Comparison of ENCODE assay signal across 22 cellular contexts in genomic region chr7:24956021-24956420, GRCh38. TPM values are rescaled to one million over a fixed set of nuclear protein-coding genes. Genes with fewer than 3 reads are reported as not detected.
DNase-seq lines count a peak whose midpoint lies in the region; ATAC-seq, FAIRE-seq and TF ChIP-seq lines count a peak whose summit lies in the region.
"Had no signal": no experiment of that assay in that cellular context is flagged by ENCODE, and none has a peak within 500 bp of the region (broad histone marks: within the 10 kb centered on the region; RNA-seq: fewer than 3 reads in every experiment).

No MANE protein-coding gene starts in this region.

- FAIRE-seq in bronchial epithelial cell (lab: Jason Lieb, UNC) = no peak

- DNase-seq in Daoy (ENCODE audit: low read depth) (peak; percentile 72), M059J (ENCODE audit: low read depth) (peak; percentile 92), bronchial epithelial cell (ENCODE audit: low read depth) (peak; percentile 67), left kidney (ENCODE audit: low read depth, low spot score) (peak; percentile 66)
- DNase-seq: activated CD4-positive, alpha-beta memory T cell treated with anti-CD3 and anti-CD28 coated beads, Interleukin-2, amount 10 ng/mL, durations not matched to agents 7 days and 5 days; activated CD4-positive, CD25-positive, alpha-beta regulatory T cell treated with anti-CD3 and anti-CD28 coated beads, Interleukin-2, amount 50 U/mL, for 72 hours; activated effector memory CD4-positive, alpha-beta T cell treated with Interleukin-2 at 50 U/mL for 16 hours; gastrocnemius medialis; hippocampal formation; NCI-H1048; NCI-H1694 treated with DMSO at 0.1 percent for 48 hours; NCI-H2171 treated with DMSO at 0.1 percent for 48 hours; NCI-H526; nephron progenitor cell; ovary; stimulated activated CD4-positive, alpha-beta T cell treated with anti-CD3 and anti-CD28 coated beads, Interleukin-4, amount 100 ng/mL, for 1 hour; stimulated activated naive CD4-positive, alpha-beta T cell; uterus had no signal

- ATAC-seq in HG02678 (IDR thresholded peaks at IDR 0.05; ENCODE audit: unreplicated experiment) (no peak), GM19351 (IDR thresholded peaks at IDR 0.05; ENCODE audit: unreplicated experiment) (no peak), GM21723 (IDR thresholded peaks at IDR 0.05; ENCODE audit: unreplicated experiment) (no peak)
- ATAC-seq: gastrocnemius medialis had no signal

- H3K4me3 ChIP-seq in bronchial epithelial cell (ENCODE audit: low read depth, low read length) = no peak overlapping the region
- H3K4me3 ChIP-seq: gastrocnemius medialis, ovary, right atrium auricular region, uterus had no signal

- no peaks in the 10 kb centered on the region for H3K36me3 ChIP-seq in bronchial epithelial cell (ENCODE audit: control insufficient read depth, insufficient read depth, low read length)
- H3K36me3 ChIP-seq: gastrocnemius medialis, ovary, right atrium auricular region, uterus had no signal

- H3K27me3 ChIP-seq in bronchial epithelial cell (ENCODE audit: control insufficient read depth, insufficient read depth, low read length) = no peaks in the 10 kb centered on the region
- H3K27me3 ChIP-seq: gastrocnemius medialis, ovary, right atrium auricular region, uterus had no signal

- TF ChIP-seq CTCF in bronchial epithelial cell (IDR thresholded peaks at IDR 0.05; ENCODE audit: insufficient read depth, low read length, severe bottlenecking) = no peak

RNA-seq across cellular contexts. Expression of gene OSBPL3, which starts 24.0 kb away (rescaled TPM):
- 15.5 and 18.3 TPM in 2 replicates for total RNA-seq in Daoy (2014; rRNA removed; shearing (Covaris generic))
- 7.7 and 15.4 TPM in 2 replicates for total RNA-seq in M059J (2014; rRNA removed; shearing (Covaris generic))
- 19.7 and 25.0 TPM in 2 replicates for total RNA-seq in bronchial epithelial cell
